21 cellular contexts compared by ENCODE assay signal in the genomic region with DNA sequence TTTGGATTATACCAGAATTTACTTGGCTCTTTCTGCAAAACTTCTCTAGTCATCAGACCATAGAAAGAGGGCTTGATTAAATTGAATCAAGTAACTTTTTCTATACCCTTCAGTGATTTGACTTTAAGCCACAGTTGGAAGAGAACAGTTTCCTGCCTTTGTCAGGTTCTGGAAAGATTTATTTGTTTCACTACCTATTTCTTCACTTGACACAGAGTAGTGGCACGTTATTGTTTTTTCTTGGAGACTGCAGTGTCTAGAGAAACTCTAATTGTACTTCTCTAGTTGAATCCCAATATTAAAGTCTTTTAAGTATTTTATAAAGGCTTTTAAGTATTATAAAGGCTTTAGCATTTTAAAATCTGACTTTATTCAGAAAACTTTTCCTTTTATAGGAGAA.
"Had no signal": no experiment of that assay in that cellular context is flagged by ENCODE, and none has a peak within 500 bp of the region (broad histone marks: within the 10 kb centered on the region; RNA-seq: fewer than 3 reads in every experiment).

No MANE protein-coding gene starts in this region.

- FAIRE-seq: astrocyte, TTC549 had no signal

- DNase-seq: activated B cell treated with CpG ODN at 0.5 μM for 24 hours; activated CD4-positive, alpha-beta T cell treated with anti-CD3 and anti-CD28 coated beads for 1 hour; activated CD4-positive, alpha-beta T cell treated with anti-CD3 and anti-CD28 coated beads, Interleukin-2, amount 10 ng/mL, durations not matched to agents 24 days and 14 days; activated CD4-positive, alpha-beta T cell treated with anti-CD3 and anti-CD28 coated beads, Interleukin-2, amount 50 U/mL, for 48 hours; activated CD8-positive, alpha-beta memory T cell treated with anti-CD3 and anti-CD28 coated beads, Interleukin-2, amount 10 ng/mL, durations not matched to agents 7 days and 5 days; activated effector memory CD4-positive, alpha-beta T cell treated with anti-CD3 and anti-CD28 coated beads, Interleukin-2, amount 50 U/mL, for 16 hours; activated naive CD4-positive, alpha-beta T cell treated with anti-CD3 and anti-CD28 coated beads for 36 hours; activated T-cell treated with anti-CD3 and anti-CD28 coated beads, Interleukin-2, amount 50 U/mL, for 24 hours; amygdala; Karpas-422; NCI-H1105; NCI-H1436; NCI-H1694 treated with DMSO at 0.1 percent for 48 hours; NCI-H2029 treated with DMSO at 0.1 percent for 48 hours; NCI-H510A treated with DMSO at 0.1 percent for 48 hours; NCI-H69; SIG-M5; T-cell; T1000 had no signal

- ATAC-seq: activated CD8-positive, alpha-beta memory T cell treated with anti-CD3 and anti-CD28 coated beads, Interleukin-2, amount 10 ng/mL, durations not matched to agents 7 days and 5 days; T-cell had no signal
